10 cellular contexts compared by ENCODE assay signal in the genomic region with DNA sequence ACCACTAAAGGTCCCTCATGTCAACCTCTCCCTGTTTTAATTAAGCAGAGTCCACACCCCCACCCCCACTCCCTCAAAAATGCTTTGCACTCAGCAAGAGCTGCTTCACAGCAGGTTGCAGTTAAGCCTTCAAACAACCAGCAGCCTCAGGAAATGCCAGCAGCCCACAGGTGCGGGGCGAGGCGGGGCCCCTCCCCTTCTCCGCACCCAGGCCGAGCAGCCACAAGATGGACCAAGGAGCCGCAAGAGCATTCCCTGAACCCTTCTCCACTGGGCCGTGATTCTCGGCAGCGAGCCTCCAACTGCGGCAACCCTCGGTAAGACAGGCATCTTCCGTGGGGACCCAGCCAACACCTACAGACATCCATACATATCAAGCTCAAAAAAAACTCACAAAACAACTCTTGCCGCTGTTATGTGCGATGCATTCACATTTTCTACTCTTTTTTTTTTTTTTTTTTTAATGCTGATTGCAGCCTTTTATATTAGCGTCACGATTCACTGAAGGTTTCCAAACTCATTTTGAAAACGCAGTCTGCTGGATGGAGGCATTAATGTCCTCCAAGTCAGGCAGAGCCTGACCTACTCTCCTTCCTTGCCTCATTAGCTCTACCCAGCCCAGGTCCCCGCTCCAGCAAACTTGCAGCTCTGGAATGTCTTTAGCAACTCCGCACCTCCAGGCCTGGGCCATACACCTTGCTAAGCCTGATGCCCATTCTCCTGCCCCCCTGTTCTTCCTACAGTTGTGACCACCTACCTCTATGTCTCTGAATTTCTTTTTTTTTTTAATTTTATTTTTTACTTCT.
DNase-seq lines count a peak whose midpoint lies in the region; ATAC-seq and TF ChIP-seq lines count a peak whose summit lies in the region.
"Had no signal": no experiment of that assay in that cellular context is flagged by ENCODE, and none has a peak within 500 bp of the region (broad histone marks: within the 10 kb centered on the region; RNA-seq: fewer than 3 reads in every experiment).

No MANE protein-coding gene starts in this region.

- in situ Hi-C loops in transverse colon (cut with MboI; ENCODE audit: low pct_ligation_motif_present in 1 of 4, low pct_unique_long_range_greater_than_20kb in 1 of 4, low sequenced_read_pairs in 3 of 4) = no loop called here

- H3K27ac ChIP-seq in WERI-Rb-1 = no peak overlapping the region
- H3K27ac ChIP-seq in transverse colon = no peak overlapping the region
- H3K27ac ChIP-seq: C4-2B had no signal

- TF ChIP-seq CTCF in WERI-Rb-1 (IDR thresholded peaks at IDR 0.05; ENCODE audit: low read depth, low read length) = no peak
- TF ChIP-seq CTCF in transverse colon (IDR thresholded peaks at IDR 0.05) = peak in 1 of 5 experiments; percentile 25

- H3K27me3 ChIP-seq in WERI-Rb-1 (ENCODE audit: insufficient read depth, low read depth, severe bottlenecking) (peaks cover 23% of the 10 kb centered on the region), iPS-15b (ENCODE audit: control insufficient read depth, insufficient read depth, low read length) (no peaks in the 10 kb centered on the region), transverse colon (no peaks in the 10 kb centered on the region)

- intact Hi-C loops in transverse colon (cut with DNase I; ENCODE audit: low total_unique reads) = no loop called here

- WGBS in transverse colon (ENCODE audit: low coverage in 1 of 2), 2 donors = 31 to 48% methylated on average over 7 to 18 of the region's 19 CpGs

- H3K9me3 ChIP-seq in WERI-Rb-1 (ENCODE audit: severe bottlenecking) = no peaks in the 10 kb centered on the region
- no peaks in the 10 kb centered on the region for H3K9me3 ChIP-seq in iPS-15b (ENCODE audit: control insufficient read depth, insufficient read depth, low read length)
- H3K9me3 ChIP-seq in transverse colon = no peaks in the 10 kb centered on the region

- no peak for TF ChIP-seq POLR2A in transverse colon (IDR thresholded peaks at IDR 0.05)

- H3K36me3 ChIP-seq in WERI-Rb-1 (no peaks in the 10 kb centered on the region), iPS-15b (ENCODE audit: control insufficient read depth, insufficient read depth, low read length) (no peaks in the 10 kb centered on the region), transverse colon (no peaks in the 10 kb centered on the region)

- DNase-seq in stimulated activated CD4-positive, alpha-beta T cell treated with anti-CD3 and anti-CD28 coated beads, Interleukin-15, amount 100 ng/mL, for 24 hours = peak; percentile 10
- DNase-seq in stimulated activated CD4-positive, alpha-beta T cell treated with anti-CD3 and anti-CD28 coated beads, Interleukin-2, amount 100 ng/mL, for 48 hours = no peak
- DNase-seq in WERI-Rb-1 = peak; percentile 15
- DNase-seq in transverse colon = peak; percentile 39
- DNase-seq: NCI-H1694 treated with DMSO at 0.1 percent for 48 hours had no signal

- ATAC-seq in HG03520 (IDR thresholded peaks at IDR 0.05; ENCODE audit: unreplicated experiment) = no peak
- no peak for ATAC-seq in GM21360 (IDR thresholded peaks at IDR 0.05; ENCODE audit: unreplicated experiment)
- no peak for ATAC-seq in GM21447 (IDR thresholded peaks at IDR 0.05; ENCODE audit: unreplicated experiment)

- TF ChIP-seq EP300 in transverse colon (IDR thresholded peaks at IDR 0.05; ENCODE audit: low read depth) = no peak

- H3K9ac ChIP-seq in iPS-15b (ENCODE audit: low read depth, low read length) = no peak overlapping the region

- peaks cover 2% of the 10 kb centered on the region for H3K4me1 ChIP-seq in iPS-15b (ENCODE audit: control insufficient read depth, insufficient read depth, low read length)
- H3K4me1 ChIP-seq in transverse colon = peaks cover 0 to 5% (median 2%) of the 10 kb centered on the region in 4 donors

- H3K4me3 ChIP-seq in WERI-Rb-1 (ENCODE audit: low read depth, low read length) = no peak overlapping the region
- H3K4me3 ChIP-seq in iPS-15b (ENCODE audit: low read depth, low read length) = peak overlapping the region; percentile 24
- H3K4me3 ChIP-seq in transverse colon = no peak overlapping the region

Comparison
In these comparisons a context has a peak if more than half of its experiments do, and no peak if none do; other contexts are left out.
1. DNase-seq: peak in stimulated activated CD4-positive, alpha-beta T cell treated with anti-CD3 and anti-CD28 coated beads, Interleukin-15, amount 100 ng/mL, for 24 hours (single experiment), WERI-Rb-1 (single experiment) and transverse colon (single experiment); none in stimulated activated CD4-positive, alpha-beta T cell treated with anti-CD3 and anti-CD28 coated beads, Interleukin-2, amount 100 ng/mL, for 48 hours (0 of 2).